22 cellular contexts compared by ENCODE assay signal in genomic region chr15:65535192-65535591, GRCh38.
"Had no signal": no experiment of that assay in that cellular context is flagged by ENCODE, and none has a peak within 500 bp of the region (broad histone marks: within the 10 kb centered on the region; RNA-seq: fewer than 3 reads in every experiment).

No MANE protein-coding gene starts in this region.

- H3K9me3 ChIP-seq: esophagus squamous epithelium, gastrocnemius medialis, neutrophil, pancreas, psoas muscle, thoracic aorta, vagina had no signal

- ATAC-seq: activated CD4-positive, alpha-beta T cell treated with anti-CD3 and anti-CD28 coated beads for 36 hours; effector memory CD8-positive, alpha-beta T cell; gastrocnemius medialis; left cardiac atrium; pancreas; psoas muscle; right cardiac atrium had no signal

- H3K27me3 ChIP-seq: esophagus squamous epithelium, gastrocnemius medialis, neutrophil, pancreas, vagina had no signal

- H3K36me3 ChIP-seq: esophagus squamous epithelium, gastrocnemius medialis, neutrophil, pancreas, thoracic aorta, vagina had no signal

- DNase-seq: activated B cell treated with CpG ODN at 0.5 μM for 24 hours; activated CD4-positive, alpha-beta T cell treated with anti-CD3 and anti-CD28 coated beads for 36 hours; activated CD4-positive, alpha-beta T cell treated with anti-CD3 and anti-CD28 coated beads, Interleukin-2, amount 50 U/mL, for 4 hours; activated naive CD4-positive, alpha-beta T cell treated with Interleukin-2 at 50 U/mL for 16 hours; activated naive CD8-positive, alpha-beta T cell treated with anti-CD3 and anti-CD28 coated beads, Interleukin-2, amount 10 ng/mL, durations not matched to agents 7 days and 5 days; activated T-cell treated with anti-CD3 and anti-CD28 coated beads, Interleukin-2, amount 50 U/mL, for 48 hours; amygdala; central memory CD4-positive, alpha-beta T cell; effector memory CD8-positive, alpha-beta T cell; esophagus squamous epithelium; gastrocnemius medialis; islet precursor cell; left cardiac atrium; pancreas; psoas muscle; right cardiac atrium; stimulated activated CD4-positive, alpha-beta T cell treated with anti-CD3 and anti-CD28 coated beads, Interleukin-4, amount 100 ng/mL, for 24 hours; stimulated activated naive CD4-positive, alpha-beta T cell treated with Interleukin-2 at 50 U/mL for 16 hours; T1000 had no signal

- H3K27ac ChIP-seq: esophagus squamous epithelium, gastrocnemius medialis, neutrophil, pancreas, psoas muscle, thoracic aorta, vagina had no signal

- H3K4me3 ChIP-seq: esophagus squamous epithelium, gastrocnemius medialis, pancreas, psoas muscle, thoracic aorta, vagina had no signal
